ENCODE assay signal across 12 cellular contexts in genomic region chr20:50515471-50516106, GRCh38. TPM values are rescaled to one million over a fixed set of nuclear protein-coding genes. Genes with fewer than 3 reads are reported as not detected.
A peak's percentile ranks its signal among the peaks of the same experiment; 100 is the strongest.
DNase-seq lines count a peak whose midpoint lies in the region; ATAC-seq, FAIRE-seq and TF ChIP-seq lines count a peak whose summit lies in the region.
"Had no signal": no experiment of that assay in that cellular context is flagged by ENCODE, and none has a peak within 500 bp of the region (broad histone marks: within the 10 kb centered on the region; RNA-seq: fewer than 3 reads in every experiment).

No MANE protein-coding gene starts in this region.

- H3K9me3 Mint-ChIP-seq in CD4-positive, alpha-beta T cell: no peaks in the 10 kb centered on the region
- no peaks in the 10 kb centered on the region for H3K9me3 Mint-ChIP-seq in astrocyte (ENCODE audit: unreplicated experiment)
- H3K9me3 Mint-ChIP-seq: H9, nephron progenitor cell had no signal

- TF ChIP-seq CTCF in CD4-positive, alpha-beta T cell (IDR thresholded peaks at IDR 0.05): no peak
- no peak for TF ChIP-seq CTCF in LNCaP clone FGC (IDR thresholded peaks at IDR 0.05; ENCODE audit: control insufficient read depth, extremely low read depth, insufficient read depth)
- no peak for TF ChIP-seq CTCF in astrocyte (IDR thresholded peaks at IDR 0.05; ENCODE audit: insufficient read depth, low read depth, low read length)
- TF ChIP-seq CTCF in osteoblast (IDR thresholded peaks at IDR 0.05; ENCODE audit: extremely low read depth, low read depth, low read length): no peak
- no peak for TF ChIP-seq CTCF in esophagus muscularis mucosa (IDR thresholded peaks at IDR 0.05)

- H3K27ac Mint-ChIP-seq in CD4-positive, alpha-beta T cell: peak overlapping the region; percentile 92
- peak overlapping the region; percentile 28 for H3K27ac Mint-ChIP-seq in astrocyte (ENCODE audit: unreplicated experiment)
- H3K27ac Mint-ChIP-seq: H9 had no signal

- H3K79me2 ChIP-seq in astrocyte (ENCODE audit: insufficient read depth, low read length) (peaks cover 100% of the 10 kb centered on the region), osteoblast (ENCODE audit: insufficient read depth, low read length) (peaks cover 99% of the 10 kb centered on the region)

- TF ChIP-seq POLR2A in esophagus muscularis mucosa (IDR thresholded peaks at IDR 0.05; ENCODE audit: low read depth): no peak

- H4K20me1 ChIP-seq in astrocyte (ENCODE audit: insufficient read depth, low read length): peaks cover 77% of the 10 kb centered on the region
- H4K20me1 ChIP-seq in osteoblast (ENCODE audit: insufficient read depth, low read length): peaks cover 39% of the 10 kb centered on the region

- CTCF ChIA-PET in CD4-positive, alpha-beta T cell (lab: Charles Lee): interaction anchor here (0.7 to 0.8 kb wide), 2 partner anchors 37 to 54 kb away, joined by 3 read pairs; no protein-coding TSS in a partner anchor

- no peaks in the 10 kb centered on the region for H3K9me3 ChIP-seq in CD4-positive, alpha-beta T cell (ENCODE audit: control insufficient read depth, low read length)
- no peaks in the 10 kb centered on the region for H3K9me3 ChIP-seq in astrocyte (ENCODE audit: insufficient read depth, low read depth, low read length)
- H3K9me3 ChIP-seq in osteoblast (ENCODE audit: low read depth, low read length): no peaks in the 10 kb centered on the region
- no peaks in the 10 kb centered on the region for H3K9me3 ChIP-seq in esophagus muscularis mucosa

- no peaks in the 10 kb centered on the region for H3K27me3 ChIP-seq in CD4-positive, alpha-beta T cell (ENCODE audit: control insufficient read depth, insufficient read depth, low read length)
- H3K27me3 ChIP-seq in astrocyte (ENCODE audit: insufficient read depth, low read length) (no peaks in the 10 kb centered on the region), osteoblast (ENCODE audit: insufficient read depth, low read length) (no peaks in the 10 kb centered on the region), esophagus muscularis mucosa (no peaks in the 10 kb centered on the region)

- peak overlapping the region; percentile 66 for H3K4me3 Mint-ChIP-seq in CD4-positive, alpha-beta T cell
- H3K4me3 Mint-ChIP-seq in astrocyte (ENCODE audit: unreplicated experiment): no peak overlapping the region
- H3K4me3 Mint-ChIP-seq: H9, nephron progenitor cell had no signal

- FAIRE-seq in astrocyte (lab: Jason Lieb, UNC): no peak

- H3K4me3 ChIP-seq in LNCaP clone FGC (ENCODE audit: low read depth, low read length) (peak overlapping the region; percentile 24), astrocyte (ENCODE audit: insufficient read depth, low read depth, low read length) (no peak overlapping the region), osteoblast (ENCODE audit: insufficient read depth, low read length) (no peak overlapping the region), esophagus muscularis mucosa (no peak overlapping the region)

- H3K27me3 Mint-ChIP-seq in CD4-positive, alpha-beta T cell: no peaks in the 10 kb centered on the region
- H3K27me3 Mint-ChIP-seq in astrocyte (ENCODE audit: low read depth, unreplicated experiment): no peaks in the 10 kb centered on the region

- no peak overlapping the region for H3K9ac ChIP-seq in astrocyte (ENCODE audit: low read length)

- H3K4me2 ChIP-seq in astrocyte (ENCODE audit: low read length): no peak overlapping the region
- no peak overlapping the region for H3K4me2 ChIP-seq in osteoblast (ENCODE audit: insufficient read depth, low read length)

- H3K36me3 ChIP-seq in astrocyte (ENCODE audit: insufficient read depth, low read length) (no peaks in the 10 kb centered on the region), osteoblast (ENCODE audit: insufficient read depth, low read length) (no peaks in the 10 kb centered on the region), esophagus muscularis mucosa (no peaks in the 10 kb centered on the region)

- H3K4me1 Mint-ChIP-seq in CD4-positive, alpha-beta T cell (ENCODE audit: low read depth): peaks cover 98% of the 10 kb centered on the region
- H3K4me1 Mint-ChIP-seq in astrocyte (ENCODE audit: low read depth, unreplicated experiment): peaks cover 70% of the 10 kb centered on the region

- H2AFZ ChIP-seq in astrocyte (ENCODE audit: low read depth, low read length): no peak overlapping the region
- H2AFZ ChIP-seq in osteoblast (ENCODE audit: low read length): no peak overlapping the region

- TF ChIP-seq EP300 in esophagus muscularis mucosa (IDR thresholded peaks at IDR 0.05): no peak

- H3K36me3 Mint-ChIP-seq in CD4-positive, alpha-beta T cell (ENCODE audit: low read depth): peaks cover 13% of the 10 kb centered on the region
- peaks cover 1% of the 10 kb centered on the region for H3K36me3 Mint-ChIP-seq in astrocyte (ENCODE audit: low read depth, unreplicated experiment)

- ATAC-seq in CD4-positive, alpha-beta T cell (ENCODE audit: poor library complexity): no peak
- ATAC-seq in GM21367 (IDR thresholded peaks at IDR 0.05; ENCODE audit: unreplicated experiment) (no peak), HG02588 (IDR thresholded peaks at IDR 0.05; ENCODE audit: unreplicated experiment) (no peak)

- POLR2A ChIA-PET in CD4-positive, alpha-beta T cell (lab: Charles Lee): interaction anchor here (0.6 to 2.0 kb wide), 4 partner anchors 18 to 279 kb away, joined by 3 to 7 read pairs (median 4); no protein-coding TSS in a partner anchor

- WGBS in esophagus muscularis mucosa: 75% methylated on average over 1 of the region's 1 CpG

- H3K4me1 ChIP-seq in astrocyte (ENCODE audit: insufficient read depth, low read length) (peaks cover 64% of the 10 kb centered on the region), osteoblast (ENCODE audit: insufficient read depth, low read length) (peaks cover 76% of the 10 kb centered on the region), esophagus muscularis mucosa (peaks cover 63 to 96% (median 94%) of the 10 kb centered on the region in 4 donors)

- H3K27ac ChIP-seq in CD4-positive, alpha-beta T cell (ENCODE audit: low read depth, low read length): peak overlapping the region; percentile 9
- H3K27ac ChIP-seq in astrocyte (ENCODE audit: low read depth, low read length) (peak overlapping the region; percentile 11), osteoblast (ENCODE audit: low read depth, low read length) (peak overlapping the region; percentile 27), esophagus muscularis mucosa (replicated peaks in 1 of 4) (no peak overlapping the region)

- intact Hi-C loops in CD4-positive, alpha-beta T cell (cut with DNase I, micrococcal nuclease): loop anchor here (5.0 to 10.0 kb wide), 3 partner anchors 33 to 419 kb away; partner anchors contain the start of gene ADNP (in 1 of the 2)
- intact Hi-C loops in esophagus muscularis mucosa (cut with DNase I): no loop called here

- no peak for DNase-seq in CD4-positive, alpha-beta T cell
- DNase-seq in LNCaP clone FGC (ENCODE audit: low read depth): no peak
- DNase-seq in astrocyte (ENCODE audit: low read depth): no peak
- DNase-seq in osteoblast (ENCODE audit: insufficient read length, low spot score, missing footprints): no peak
- no peak for DNase-seq in stimulated activated naive CD4-positive, alpha-beta T cell treated with Interleukin-2 at 50 U/mL for 16 hours (lab: John Stamatoyannopoulos, UW)
- DNase-seq in esophagus muscularis mucosa (ENCODE audit: extremely low spot score): no peak
- DNase-seq: COR-L47, H9, KBM-7, nephron progenitor cell had no signal

RNA-seq across cellular contexts. Expression of gene PTPN1, which starts 5.4 kb away (rescaled TPM):
- total RNA-seq in CD4-positive, alpha-beta T cell: 10 to 100 TPM; 82.3 to 82.8 TPM
- total RNA-seq in astrocyte: 60.6 and 64.9 TPM in 2 replicates
- total RNA-seq in osteoblast: 27.4 and 28.6 TPM in 2 replicates
- 10 to 100 TPM; 21.2 to 49.0 (median 41.0) TPM for total RNA-seq in esophagus muscularis mucosa

Comparison
In these comparisons a context has a peak if more than half of its experiments do, and no peak if none do; other contexts are left out.
1. H3K27ac ChIP-seq: peak in CD4-positive, alpha-beta T cell (single experiment), astrocyte (single experiment) and osteoblast (single experiment); none in esophagus muscularis mucosa (0 of 4).